In genomic region chr16:66325977-66326376, GRCh38 we compare ENCODE assay signal across 21 cellular contexts. TPM values are rescaled to one million over a fixed set of nuclear protein-coding genes. Genes with fewer than 3 reads are reported as not detected.
"Had no signal": no experiment of that assay in that cellular context is flagged by ENCODE, and none has a peak within 500 bp of the region (broad histone marks: within the 10 kb centered on the region; RNA-seq: fewer than 3 reads in every experiment).

No MANE protein-coding gene starts in this region.

- H3K9me3 ChIP-seq: left lung, mucosa of descending colon, prostate gland, thyroid gland, vagina had no signal

- H3K4me1 Mint-ChIP-seq: mesothelial cell of epicardium; naive B cell; neural crest cell; stimulated activated memory B cell treated with anti-CD40 and anti-IgM and Interleukin-4, amounts not matched to agents 10 μg/mL and 1 μg/mL and 100 μg/mL, for 72 hours had no signal

- H3K27me3 ChIP-seq: hepatocyte, left lung, thyroid gland, vagina had no signal

- H3K36me3 ChIP-seq: left lung, prostate gland, thyroid gland, vagina had no signal

- ATAC-seq: effector memory CD8-positive, alpha-beta T cell; left cardiac atrium; mucosa of descending colon; natural killer cell treated with Interleukin-12 subunit alpha and Interleukin-12 subunit beta and Interleukin-15 and Interleukin-18, amount 100 ng/mL, for 72 hours; stimulated activated memory B cell treated with anti-CD40 and anti-IgM and Interleukin-4, amounts not matched to agents 10 μg/mL and 1 μg/mL and 100 μg/mL, for 72 hours had no signal

- H2AFZ ChIP-seq: hepatocyte, parathyroid adenoma had no signal

- DNase-seq: dermis blood vessel endothelial cell; effector memory CD8-positive, alpha-beta T cell; left lung; mesenchymal stem cell; mucosa of descending colon; naive B cell; stimulated activated CD4-positive, alpha-beta T cell treated with anti-CD3 and anti-CD28 coated beads, Interleukin-2, amount 100 ng/mL, for 24 hours; stimulated activated CD4-positive, alpha-beta T cell treated with anti-CD3 and anti-CD28 coated beads, Interleukin-4, amount 100 ng/mL, for 4 hours; thyroid gland had no signal

- H3K4me3 ChIP-seq: coronary artery, hepatocyte, left lung, mucosa of descending colon, prostate gland, thyroid gland, vagina had no signal

- H3K27ac ChIP-seq: coronary artery, left lung, parathyroid adenoma, prostate gland, thyroid gland, vagina had no signal

- H3K27ac Mint-ChIP-seq: effector memory CD8-positive, alpha-beta T cell; mesothelial cell of epicardium; naive B cell; natural killer cell treated with Interleukin-12 subunit alpha and Interleukin-12 subunit beta and Interleukin-15 and Interleukin-18, amount 100 ng/mL, for 72 hours; stimulated activated memory B cell treated with anti-CD40 and anti-IgM and Interleukin-4, amounts not matched to agents 10 μg/mL and 1 μg/mL and 100 μg/mL, for 72 hours; stimulated activated naive CD8-positive, alpha-beta T cell treated with anti-CD3 and anti-CD28 coated beads, Interleukin-15, Interleukin-2, amounts not matched to agents 100 ng/mL and 50 ng/mL, for 24 hours had no signal

- H3K4me1 ChIP-seq: left lung, prostate gland, thyroid gland, vagina had no signal

- H3K9me3 Mint-ChIP-seq: effector memory CD8-positive, alpha-beta T cell; natural killer cell treated with Interleukin-12 subunit alpha and Interleukin-12 subunit beta and Interleukin-15 and Interleukin-18, amount 100 ng/mL, for 72 hours; neural crest cell; stimulated activated memory B cell treated with anti-CD40 and anti-IgM and Interleukin-4, amounts not matched to agents 10 μg/mL and 1 μg/mL and 100 μg/mL, for 72 hours; stimulated activated naive CD8-positive, alpha-beta T cell treated with anti-CD3 and anti-CD28 coated beads, Interleukin-15, Interleukin-2, amounts not matched to agents 100 ng/mL and 50 ng/mL, for 24 hours had no signal

- H3K9ac ChIP-seq: parathyroid adenoma had no signal

- H3K36me3 Mint-ChIP-seq: mesothelial cell of epicardium; naive B cell; natural killer cell treated with Interleukin-12 subunit alpha and Interleukin-12 subunit beta and Interleukin-15 and Interleukin-18, amount 100 ng/mL, for 72 hours; stimulated activated memory B cell treated with anti-CD40 and anti-IgM and Interleukin-4, amounts not matched to agents 10 μg/mL and 1 μg/mL and 100 μg/mL, for 72 hours had no signal

- H3K4me3 Mint-ChIP-seq: effector memory CD8-positive, alpha-beta T cell; mesothelial cell of epicardium; natural killer cell treated with Interleukin-12 subunit alpha and Interleukin-12 subunit beta and Interleukin-15 and Interleukin-18, amount 100 ng/mL, for 72 hours; neural crest cell; stimulated activated memory B cell treated with anti-CD40 and anti-IgM and Interleukin-4, amounts not matched to agents 10 μg/mL and 1 μg/mL and 100 μg/mL, for 72 hours; stimulated activated naive CD8-positive, alpha-beta T cell treated with anti-CD3 and anti-CD28 coated beads, Interleukin-15, Interleukin-2, amounts not matched to agents 100 ng/mL and 50 ng/mL, for 24 hours had no signal

RNA-seq across cellular contexts. Expression of gene CDH5, which starts 40.5 kb away (rescaled TPM):
- total RNA-seq: fibroblast of villous mesenchyme; natural killer cell treated with Interleukin-12 subunit alpha and Interleukin-12 subunit beta and Interleukin-15 and Interleukin-18, amount 100 ng/mL, for 72 hours had no signal
